In genomic region chr20:44735816-44736169, GRCh38 we compare ENCODE assay signal across 11 cellular contexts. TPM values are rescaled to one million over a fixed set of nuclear protein-coding genes. Genes with fewer than 3 reads are reported as not detected.
A peak's percentile ranks its signal among the peaks of the same experiment; 100 is the strongest.
DNase-seq lines count a peak whose midpoint lies in the region; ATAC-seq, FAIRE-seq and TF ChIP-seq lines count a peak whose summit lies in the region.
"Had no signal": no experiment of that assay in that cellular context is flagged by ENCODE, and none has a peak within 500 bp of the region (broad histone marks: within the 10 kb centered on the region; RNA-seq: fewer than 3 reads in every experiment).

No MANE protein-coding gene starts in this region.

- FAIRE-seq in K562 (lab: Jason Lieb, UNC) = no peak

- CTCF ChIA-PET in Caco-2 (lab: Charles Lee) (interaction anchor here (0.5 kb wide), 1 partner anchor 131 kb away, joined by 3 read pairs; no protein-coding TSS in a partner anchor), IMR-90 (lab: Yijun Ruan, JAX) (interaction anchor here (1.0 kb wide), 2 partner anchors 33 to 53 kb away, joined by 3 read pairs; no protein-coding TSS in a partner anchor), K562 (lab: Yijun Ruan, JAX; ENCODE audit: low intra/inter-chr PET ratio) (interaction anchor here (6.8 kb wide), 1 partner anchor 50 kb away, joined by 58 read pairs; no protein-coding TSS in a partner anchor)

- H3K4me3 Mint-ChIP-seq in Caco-2 (ENCODE audit: unreplicated experiment) = peak overlapping the region; percentile 57
- peak overlapping the region; percentile 49 for H3K4me3 Mint-ChIP-seq in natural killer cell treated with Interleukin-12 subunit alpha and Interleukin-12 subunit beta and Interleukin-15 and Interleukin-18, amount 100 ng/mL, for 72 hours

- H4K8ac ChIP-seq in IMR-90 (ENCODE audit: low read depth in 2 of 2, low read length in 2 of 2) = peak overlapping the region; percentile 77 to 88

- POLR2A ChIA-PET in Caco-2 (lab: Charles Lee) (no interaction called here), IMR-90 (lab: Charles Lee; ENCODE audit: unreplicated experiment) (no interaction called here), K562 (lab: Yijun Ruan, JAX) (no interaction called here)

- H2BK120ac ChIP-seq in IMR-90 (ENCODE audit: low read depth, low read length) = 0 out of 2 replicates have a peak overlapping the region, but pooled peaks have one; percentile 17

- H2AFZ ChIP-seq in IMR-90 (replicated peaks; ENCODE audit: low read length, poor library complexity) = peak overlapping the region; percentile 81
- H2AFZ ChIP-seq in K562 (ENCODE audit: low read depth, low read length) = peak overlapping the region; percentile 95

- no peak for TF ChIP-seq CTCF in Caco-2 (IDR thresholded peaks at IDR 0.05; ENCODE audit: insufficient read depth in 1 of 2, low read depth in 1 of 2, low read length in 1 of 2, severe bottlenecking in 1 of 2, unreplicated experiment in 1 of 2)
- TF ChIP-seq CTCF in IMR-90 (conservative IDR thresholded peaks at IDR 0.05; ENCODE audit: low read depth, low read length) = no peak
- no peak for TF ChIP-seq CTCF in K562 (IDR thresholded peaks at IDR 0.05 in 2 of 3, conservative IDR thresholded peaks at IDR 0.05 in 1 of 3; ENCODE audit: insufficient read depth in 2 of 3, low read depth in 1 of 3, low read length in 3 of 3)
- TF ChIP-seq CTCF in mucosa of descending colon (IDR thresholded peaks at IDR 0.05) = no peak

- H3K27me3 ChIP-seq in Caco-2 (replicated peaks; ENCODE audit: control insufficient read depth, insufficient read depth, low read length) = no peaks in the 10 kb centered on the region
- H3K27me3 ChIP-seq in IMR-90 (ENCODE audit: control insufficient read depth, insufficient read depth, low read length) = peaks cover 4% of the 10 kb centered on the region
- peaks cover 5 to 11% of the 10 kb centered on the region in 2 experiments; a peak in 4 of 5 replicates for H3K27me3 ChIP-seq in K562 (ENCODE audit: control insufficient read depth in 2 of 2, insufficient read depth in 2 of 2, low read length in 2 of 2)
- H3K27me3 ChIP-seq: testis had no signal

- H3K18ac ChIP-seq in IMR-90 (ENCODE audit: low read depth, low read length) = no peak overlapping the region

- in situ Hi-C loops in IMR-90 (cut with MboI; ENCODE audit: low sequenced_read_pairs) = no loop called here
- in situ Hi-C loops in K562 (cut with MboI) = no loop called here

- H3K9me1 ChIP-seq in IMR-90 (ENCODE audit: insufficient read depth, low read length) (no peaks in the 10 kb centered on the region; the same call in 1 of the 2 replicates), K562 (ENCODE audit: control insufficient read depth, insufficient read depth, low read length) (no peaks in the 10 kb centered on the region)

- no peak overlapping the region for H2BK20ac ChIP-seq in IMR-90 (ENCODE audit: low read depth, low read length)

- H3K14ac ChIP-seq in IMR-90 (replicated peaks; ENCODE audit: low read depth, low read length) = peak overlapping the region; percentile 55; the same call in 1 of the 2 replicates

- H4K5ac ChIP-seq in IMR-90 (ENCODE audit: low read depth, low read length) = peak overlapping the region; percentile 94

- no peak overlapping the region for H3K27ac ChIP-seq in IMR-90 (ENCODE audit: insufficient read depth, low read length)
- H3K27ac ChIP-seq in K562 (ENCODE audit: extremely low read depth, low read depth, low read length) = no peak overlapping the region
- H3K27ac ChIP-seq: testis had no signal

- no peaks in the 10 kb centered on the region for H3K27me3 Mint-ChIP-seq in Caco-2 (ENCODE audit: insufficient read depth, unreplicated experiment)
- H3K27me3 Mint-ChIP-seq in natural killer cell treated with Interleukin-12 subunit alpha and Interleukin-12 subunit beta and Interleukin-15 and Interleukin-18, amount 100 ng/mL, for 72 hours = peaks cover 0 to 2% of the 10 kb centered on the region in 2 donors

- no peaks in the 10 kb centered on the region for H3K79me1 ChIP-seq in IMR-90 (ENCODE audit: low read depth in 1 of 2, low read length in 2 of 2)

- TF ChIP-seq POLR2A in IMR-90 (IDR thresholded peaks at IDR 0.05; ENCODE audit: low read depth, low read length) (no peak), K562 (conservative IDR thresholded peaks at IDR 0.05) (no peak)

- H3K4me1 ChIP-seq in Caco-2 (peaks cover 32% of the 10 kb centered on the region), IMR-90 (ENCODE audit: control insufficient read depth, insufficient read depth, low read length) (peaks cover 6% of the 10 kb centered on the region; the same call in 1 of the 2 replicates), K562 (replicated peaks in 1 of 2; ENCODE audit: control insufficient read depth in 2 of 2, insufficient read depth in 2 of 2, low read length in 2 of 2) (no peaks in the 10 kb centered on the region; a peak in 1 of 5 replicates), mucosa of descending colon (ENCODE audit: low read depth) (no peaks in the 10 kb centered on the region)

- intact Hi-C loops in Caco-2 (cut with micrococcal nuclease; ENCODE audit: unreplicated experiment) (loop anchor here (1.0 to 10.0 kb wide), 6 partner anchors 12 to 521 kb away; partner anchors contain the start of genes OSER1, TTPAL and YWHAB), IMR-90 (cut with micrococcal nuclease) (no loop called here), K562 (cut with micrococcal nuclease) (no loop called here), mucosa of descending colon (cut with DNase I, micrococcal nuclease) (no loop called here)

- H4K91ac ChIP-seq in IMR-90 (ENCODE audit: insufficient read depth, low read depth, low read length) = peak overlapping the region; percentile 42; the same call in 1 of the 2 replicates

- dilution Hi-C loops in IMR-90 (cut with HindIII; ENCODE audit: low sequenced_read_pairs, unreplicated experiment) = no loop called here

- no peak overlapping the region; the same call in 2 of the 3 replicates for H2BK15ac ChIP-seq in IMR-90 (ENCODE audit: low read depth, low read length)

- ATAC-seq in IMR-90 (ENCODE audit: low read depth) (no peak), K562 (no peak), mucosa of descending colon (no peak)
- ATAC-seq in natural killer cell treated with Interleukin-12 subunit alpha and Interleukin-12 subunit beta and Interleukin-15 and Interleukin-18, amount 100 ng/mL, for 72 hours = no peak

- H3K4me3 ChIP-seq in Caco-2 (ENCODE audit: low read depth, low read length) (no peak overlapping the region), IMR-90 (ENCODE audit: insufficient read depth, low read depth, low read length) (no peak overlapping the region), K562 (no peak overlapping the region), mucosa of descending colon (no peak overlapping the region)
- H3K4me3 ChIP-seq: testis had no signal

- H3K23ac ChIP-seq in IMR-90 (ENCODE audit: low read depth, low read length) = no peak overlapping the region

- no peak for DNase-seq in Caco-2
- no peak for DNase-seq in IMR-90
- DNase-seq in K562 (ENCODE audit: extremely low read depth in 1 of 4, low spot score in 3 of 4) = no peak
- DNase-seq in natural killer cell treated with Interleukin-12 subunit alpha and Interleukin-12 subunit beta and Interleukin-15 and Interleukin-18, amount 100 ng/mL, for 72 hours (ENCODE audit: low spot score) = no peak
- no peak for DNase-seq in stimulated activated CD4-positive, alpha-beta T cell treated with anti-CD3 and anti-CD28 coated beads, Interleukin-2, amount 100 ng/mL, for 24 hours
- DNase-seq in mucosa of descending colon = no peak
- DNase-seq in hypothalamus (lab: John Stamatoyannopoulos, UW) = no peak
- DNase-seq in NCI-H524 (lab: John Stamatoyannopoulos, UW) = no peak
- DNase-seq: activated T-cell treated with anti-CD3 and anti-CD28 coated beads for 4 hours had no signal

- no peaks in the 10 kb centered on the region for H4K20me1 ChIP-seq in IMR-90 (ENCODE audit: insufficient read depth, low read length)
- no peaks in the 10 kb centered on the region for H4K20me1 ChIP-seq in K562 (replicated peaks; ENCODE audit: control insufficient read depth, insufficient read depth, low read length)

- 88% methylated on average over 3 of the region's 4 CpGs; no CpG with 5 or more reads in 1 of the 2 experiments for WGBS in IMR-90 (ENCODE audit: extremely low coverage in 2 of 2, insufficient read length in 1 of 2), 2 experiments
- WGBS in K562 (ENCODE audit: insufficient coverage, low coverage, missing lambda C conversion rate) = 43% methylated on average over 4 of the region's 4 CpGs

- no peak overlapping the region for H2BK5ac ChIP-seq in IMR-90 (ENCODE audit: low read depth, low read length, poor library complexity, severe bottlenecking)

- H3K4me1 Mint-ChIP-seq in Caco-2 (ENCODE audit: low read depth, unreplicated experiment) = peaks cover 37% of the 10 kb centered on the region
- peaks cover 10 to 18% of the 10 kb centered on the region in 2 donors for H3K4me1 Mint-ChIP-seq in natural killer cell treated with Interleukin-12 subunit alpha and Interleukin-12 subunit beta and Interleukin-15 and Interleukin-18, amount 100 ng/mL, for 72 hours (ENCODE audit: low read depth in 2 of 2)

- H3K9ac ChIP-seq in IMR-90 (ENCODE audit: low read depth, low read length) (no peak overlapping the region), K562 (ENCODE audit: insufficient read depth in 1 of 2, low read depth in 2 of 2, low read length in 2 of 2) (no peak overlapping the region)

- BruUV-seq in Caco-2 (replicated peaks; lab: Mats Ljungman, UMichigan) (no TSS peak), IMR-90 (replicated peaks; lab: Mats Ljungman, UMichigan) (no TSS peak), K562 (replicated peaks; lab: Mats Ljungman, UMichigan) (no TSS peak)

- H3K79me2 ChIP-seq in K562 (ENCODE audit: control insufficient read depth, insufficient read depth, low read length) = no peaks in the 10 kb centered on the region

- H3K56ac ChIP-seq in IMR-90 (ENCODE audit: extremely low read depth, insufficient read depth, low read length) = no peak overlapping the region

- TF ChIP-seq EP300 in K562 (IDR thresholded peaks at IDR 0.05; ENCODE audit: low read length) = no peak

- H3K4ac ChIP-seq in IMR-90 (ENCODE audit: low read depth, low read length) = peak overlapping the region; percentile 24; the same call in 1 of the 2 replicates

- H3K36me3 Mint-ChIP-seq in Caco-2 (ENCODE audit: insufficient read depth, unreplicated experiment) = peaks cover 21% of the 10 kb centered on the region
- no peaks in the 10 kb centered on the region for H3K36me3 Mint-ChIP-seq in natural killer cell treated with Interleukin-12 subunit alpha and Interleukin-12 subunit beta and Interleukin-15 and Interleukin-18, amount 100 ng/mL, for 72 hours

- H3K36me3 ChIP-seq in Caco-2 (ENCODE audit: control insufficient read depth, insufficient read depth, low read length) (no peaks in the 10 kb centered on the region), IMR-90 (ENCODE audit: control insufficient read depth, insufficient read depth, low read length) (no peaks in the 10 kb centered on the region), K562 (ENCODE audit: control insufficient read depth, insufficient read depth, low read length) (no peaks in the 10 kb centered on the region), mucosa of descending colon (ENCODE audit: low read depth) (no peaks in the 10 kb centered on the region)

- peaks cover 10% of the 10 kb centered on the region for H3K9me3 Mint-ChIP-seq in Caco-2 (ENCODE audit: unreplicated experiment)
- H3K9me3 Mint-ChIP-seq in natural killer cell treated with Interleukin-12 subunit alpha and Interleukin-12 subunit beta and Interleukin-15 and Interleukin-18, amount 100 ng/mL, for 72 hours = peaks cover 4% of the 10 kb centered on the region

- H2AK9ac ChIP-seq in IMR-90 (replicated peaks; ENCODE audit: low read depth, low read length, poor library complexity) = no peak overlapping the region

- no peaks in the 10 kb centered on the region for H3K9me3 ChIP-seq in Caco-2
- H3K9me3 ChIP-seq in IMR-90 (ENCODE audit: control insufficient read depth, insufficient read depth, low read length) = no peaks in the 10 kb centered on the region
- no peaks in the 10 kb centered on the region; the same call in 1 of the 2 replicates for H3K9me3 ChIP-seq in K562 (replicated peaks; ENCODE audit: control insufficient read depth, insufficient read depth, low read depth, low read length)
- H3K9me3 ChIP-seq in mucosa of descending colon = no peaks in the 10 kb centered on the region
- H3K9me3 ChIP-seq: testis had no signal

- no peak for TF ChIP-seq RAD21 in IMR-90 (IDR thresholded peaks at IDR 0.05; ENCODE audit: low read length)
- no peak for TF ChIP-seq RAD21 in K562 (CRISPR knock-in tag; conservative IDR thresholded peaks at IDR 0.05 in 1 of 2, IDR thresholded peaks at IDR 0.05 in 1 of 2)

- H2AK5ac ChIP-seq in IMR-90 (ENCODE audit: low read depth, low read length) = peak overlapping the region; percentile 43

- H3K27ac Mint-ChIP-seq in Caco-2 (ENCODE audit: unreplicated experiment) = peak overlapping the region; percentile 84
- peak overlapping the region; percentile 10 to 80 for H3K27ac Mint-ChIP-seq in natural killer cell treated with Interleukin-12 subunit alpha and Interleukin-12 subunit beta and Interleukin-15 and Interleukin-18, amount 100 ng/mL, for 72 hours

- H3K4me2 ChIP-seq in IMR-90 (ENCODE audit: low read depth, low read length) (no peak overlapping the region), K562 (ENCODE audit: insufficient read depth, low read length) (peak overlapping the region; percentile 72)

RNA-seq across cellular contexts. Expression of gene KCNK15, which starts 9.9 kb away (rescaled TPM):
- total RNA-seq in Caco-2 (2022) (2.9 and 3.4 TPM in 2 replicates), IMR-90 (2012; rRNA removed) (not detected in 2 replicates), K562 (2014; rRNA removed) (0.16 and 0.23 TPM in 2 replicates), K562 (2014; rRNA removed; fragmentation: Illumina TruSeq; extraction: Trizol) (0.10 TPM in 1 of 2 replicates, not detected in the other), K562 (2015; rRNA removed; fragmentation: Illumina TruSeq; extraction: Trizol) (not detected in 2 replicates), K562 (2021) (0.11 and 0.38 TPM in 2 replicates), mucosa of descending colon (under 1 TPM; 0.17 to 0.44 (median 0.43) TPM)
- polyA plus RNA-seq in IMR-90 (2012; rRNA removed) (not detected in 2 replicates), K562 (2011; rRNA removed) (0.03 TPM in 1 of 2 replicates, not detected in the other), K562 (2014; fragmentation: Illumina TruSeq; extraction: Trizol) (0.07 TPM in 1 of 2 replicates, not detected in the other), K562 (2014; fragmentation: Nextera tagmentation; extraction: Ambion mirVana) (not detected), K562 (2014; rRNA removed) (0.30 TPM in 1 of 2 replicates, not detected in the other)
- polyA plus RNA-seq in IMR-90 (2012; cell fraction: cytosol; rRNA removed) = not detected in 2 replicates
- polyA plus RNA-seq in IMR-90 (2012; cell fraction: nucleus; rRNA removed; ENCODE audit: low replicate concordance) = not detected in 2 replicates
- 0.42 TPM in 1 of 2 replicates, not detected in the other for total RNA-seq in K562 (2011; cell fraction: chromatin; rRNA removed; ENCODE audit: low replicate concordance)
- total RNA-seq in K562 (2011; cell fraction: nucleolus; rRNA removed) = 0.79 and 1.0 TPM in 2 replicates
- 0.66 TPM in 1 of 2 replicates, not detected in the other for total RNA-seq in K562 (2011; cell fraction: nucleoplasm; rRNA removed)
- polyA plus RNA-seq in K562 (2011; cell fraction: cytosol; rRNA removed) = 0.01 and 0.10 TPM in 2 replicates
- not detected in 2 replicates for polyA plus RNA-seq in K562 (2011; cell fraction: nucleus; rRNA removed)
- polyA plus RNA-seq in K562 (2012) = 0.21 and 0.79 TPM in 2 replicates
- 0.07 TPM in 1 of 2 replicates, not detected in the other for polyA minus RNA-seq in K562 (2011; rRNA and poly(A)+ RNA removed)
- polyA minus RNA-seq in K562 (2011; cell fraction: cytosol; rRNA and poly(A)+ RNA removed) = 0.64 TPM in 1 of 2 replicates, not detected in the other
- polyA minus RNA-seq in K562 (2011; cell fraction: nucleus; rRNA and poly(A)+ RNA removed) = 0.33 and 0.67 TPM in 2 replicates
- total RNA-seq in natural killer cell treated with Interleukin-12 subunit alpha and Interleukin-12 subunit beta and Interleukin-15 and Interleukin-18, amount 100 ng/mL, for 72 hours = under 1 TPM; 0.28 to 0.50 TPM
- total RNA-seq: M059J had no signal

RNA-seq across cellular contexts. Expression of gene CCN5, which starts 20.6 kb away (rescaled TPM):
- not detected in 2 replicates for total RNA-seq in Caco-2 (2022)
- total RNA-seq in IMR-90 (2012; rRNA removed) = not detected in 2 replicates
- not detected in 2 replicates for polyA plus RNA-seq in IMR-90 (2012; rRNA removed)
- polyA plus RNA-seq in IMR-90 (2012; cell fraction: cytosol; rRNA removed) = 0.12 TPM in 1 of 2 replicates, not detected in the other
- 0.02 and 0.13 TPM in 2 replicates for polyA plus RNA-seq in IMR-90 (2012; cell fraction: nucleus; rRNA removed; ENCODE audit: low replicate concordance)
- total RNA-seq in K562 (2011; cell fraction: chromatin; rRNA removed; ENCODE audit: low replicate concordance) = not detected in 2 replicates
- not detected in 2 replicates for total RNA-seq in K562 (2011; cell fraction: nucleolus; rRNA removed)
- total RNA-seq in K562 (2011; cell fraction: nucleoplasm; rRNA removed) = not detected in 2 replicates
- total RNA-seq in K562 (2014; rRNA removed) = not detected in 2 replicates
- total RNA-seq in K562 (2014; rRNA removed; fragmentation: Illumina TruSeq; extraction: Trizol) = not detected in 2 replicates
- not detected in 2 replicates for total RNA-seq in K562 (2015; rRNA removed; fragmentation: Illumina TruSeq; extraction: Trizol)
- not detected in 2 replicates for total RNA-seq in K562 (2021)
- polyA plus RNA-seq in K562 (2011; rRNA removed) = not detected in 2 replicates
- not detected in 2 replicates for polyA plus RNA-seq in K562 (2011; cell fraction: cytosol; rRNA removed)
- polyA plus RNA-seq in K562 (2011; cell fraction: nucleus; rRNA removed) = not detected in 2 replicates
- polyA plus RNA-seq in K562 (2012) = 0.07 TPM in 1 of 2 replicates, not detected in the other
- not detected in 2 replicates for polyA plus RNA-seq in K562 (2014; fragmentation: Illumina TruSeq; extraction: Trizol)
- not detected for polyA plus RNA-seq in K562 (2014; fragmentation: Nextera tagmentation; extraction: Ambion mirVana)
- not detected in 2 replicates for polyA plus RNA-seq in K562 (2014; rRNA removed)
- not detected in 2 replicates for polyA minus RNA-seq in K562 (2011; rRNA and poly(A)+ RNA removed)
- 2.9 and 3.7 TPM in 2 replicates for polyA minus RNA-seq in K562 (2011; cell fraction: cytosol; rRNA and poly(A)+ RNA removed)
- 0.56 and 0.81 TPM in 2 replicates for polyA minus RNA-seq in K562 (2011; cell fraction: nucleus; rRNA and poly(A)+ RNA removed)
- not detected for total RNA-seq in natural killer cell treated with Interleukin-12 subunit alpha and Interleukin-12 subunit beta and Interleukin-15 and Interleukin-18, amount 100 ng/mL, for 72 hours
- 1 to 10 TPM; 1.7 to 6.3 (median 4.2) TPM for total RNA-seq in mucosa of descending colon
